In genomic region chrX:10534611-10535010, GRCh38 we compare ENCODE assay signal across 20 cellular contexts.
DNase-seq lines count a peak whose midpoint lies in the region; ATAC-seq, FAIRE-seq and TF ChIP-seq lines count a peak whose summit lies in the region.
"Had no signal": no experiment of that assay in that cellular context is flagged by ENCODE, and none has a peak within 500 bp of the region (broad histone marks: within the 10 kb centered on the region; RNA-seq: fewer than 3 reads in every experiment).

No MANE protein-coding gene starts in this region.

- FAIRE-seq in HepG2 (lab: Jason Lieb, UNC): no peak

- no peak for TF ChIP-seq CTCF in HepG2 (CRISPR knock-in tag; IDR thresholded peaks at IDR 0.05)
- TF ChIP-seq CTCF in right lobe of liver (IDR thresholded peaks at IDR 0.05): no peak
- TF ChIP-seq CTCF in fibroblast of pulmonary artery (IDR thresholded peaks at IDR 0.05; ENCODE audit: low read length, missing control alignments): no peak
- TF ChIP-seq CTCF in gastroesophageal sphincter (IDR thresholded peaks at IDR 0.05): no peak

- no peak overlapping the region for H3K27ac ChIP-seq in HepG2 (ENCODE audit: extremely low read length, insufficient read depth, low read length)
- no peak overlapping the region for H3K27ac ChIP-seq in right lobe of liver
- no peak overlapping the region for H3K27ac ChIP-seq in gastroesophageal sphincter
- H3K27ac ChIP-seq: BLaER1 treated with 17β-estradiol and CSF1 and Interleukin-3, amounts not matched to agents 10 nM and 100 nM; RWPE1; SJSA1 had no signal

- CTCF ChIA-PET in HepG2 (lab: Yijun Ruan, JAX; ENCODE audit: low intra/inter-chr PET ratio, low total read pairs): no interaction called here

- TF ChIP-seq POLR2A in HepG2 (IDR thresholded peaks at IDR 0.05; ENCODE audit: insufficient read depth in 1 of 2, low read depth in 2 of 2, low read length in 2 of 2): no peak
- TF ChIP-seq POLR2A in right lobe of liver (IDR thresholded peaks at IDR 0.05): no peak
- no peak for TF ChIP-seq POLR2A in gastroesophageal sphincter (IDR thresholded peaks at IDR 0.05)

- POLR2A ChIA-PET in HepG2 (lab: Yijun Ruan, JAX): no interaction called here

- H3K4me1 ChIP-seq in HepG2 (ENCODE audit: insufficient read depth, low read length) (peaks cover 30% of the 10 kb centered on the region), right lobe of liver (peaks cover 0 to 10% (median 0%) of the 10 kb centered on the region in 4 donors), skeletal muscle satellite cell (ENCODE audit: control insufficient read depth, insufficient read depth, low read length) (peaks cover 13% of the 10 kb centered on the region), gastroesophageal sphincter (no peaks in the 10 kb centered on the region)

- no peaks in the 10 kb centered on the region for H3K36me3 ChIP-seq in HepG2 (replicated peaks in 1 of 2; ENCODE audit: control insufficient read depth in 1 of 2, insufficient read depth in 2 of 2, low read length in 2 of 2)
- H3K36me3 ChIP-seq in right lobe of liver: no peaks in the 10 kb centered on the region
- H3K36me3 ChIP-seq in skeletal muscle satellite cell (ENCODE audit: insufficient read depth, low read length): no peaks in the 10 kb centered on the region
- no peaks in the 10 kb centered on the region for H3K36me3 ChIP-seq in gastroesophageal sphincter
- H3K36me3 ChIP-seq: BLaER1 treated with 17β-estradiol and CSF1 and Interleukin-3, amounts not matched to agents 10 nM and 100 nM; SJSA1 had no signal

- H3K4me3 ChIP-seq in HepG2 (replicated peaks in 1 of 3; ENCODE audit: insufficient read depth in 1 of 3, low read depth in 2 of 3, low read length in 3 of 3) (no peak overlapping the region), right lobe of liver (no peak overlapping the region), fibroblast of pulmonary artery (replicated peaks; ENCODE audit: low read depth, low read length) (no peak overlapping the region), skeletal muscle satellite cell (ENCODE audit: low read length) (no peak overlapping the region), gastroesophageal sphincter (no peak overlapping the region)
- H3K4me3 ChIP-seq: BLaER1 treated with 17β-estradiol and CSF1 and Interleukin-3, amounts not matched to agents 10 nM and 100 nM; SJSA1 had no signal

- no peaks in the 10 kb centered on the region for H4K20me1 ChIP-seq in HepG2 (ENCODE audit: insufficient read depth, low read length)
- H4K20me1 ChIP-seq: BLaER1 treated with 17β-estradiol and CSF1 and Interleukin-3, amounts not matched to agents 10 nM and 100 nM had no signal

- 37% methylated on average over 2 of the region's 2 CpGs for WGBS in HepG2 (ENCODE audit: low lambda C conversion rate)
- WGBS in right lobe of liver (ENCODE audit: insufficient coverage, low coverage, low lambda C conversion rate, missing lambda C conversion rate): 51% methylated on average over 2 of the region's 2 CpGs
- WGBS in gastroesophageal sphincter (ENCODE audit: low coverage in 1 of 2), 2 donors: 67 to 73% methylated on average over 1 to 2 of the region's 2 CpGs

- ATAC-seq in HepG2 (no peak), right lobe of liver (no peak), gastroesophageal sphincter (no peak)

- no peaks in the 10 kb centered on the region for H3K79me2 ChIP-seq in HepG2 (ENCODE audit: insufficient read depth, low read length)

- in situ Hi-C loops in HepG2 (cut with HindIII; ENCODE audit: extremely low pct_ligation_motif_present, low pct_unique_long_range_greater_than_20kb): no loop called here

- DNase-seq in HepG2 (ENCODE audit: low spot score) (peak; percentile 75), right lobe of liver (no peak), LHCN-M2 (ENCODE audit: low read depth) (peak; percentile 19), fibroblast of pulmonary artery (ENCODE audit: low read depth) (peak; percentile 30), NCI-H2081 (lab: John Stamatoyannopoulos, UW) (no peak)
- no peak for DNase-seq in stimulated activated CD4-positive, alpha-beta T cell treated with anti-CD3 and anti-CD28 coated beads, Interleukin-12 subunit alpha, Interleukin-12 subunit beta, amount 100 ng/mL, for 4 hours
- DNase-seq: 8988T; CD8-positive, alpha-beta memory T cell; DMS79 treated with DMSO at 0.1 percent for 48 hours; HFFc6; NCI-H1417; NCI-H1930; NCI-H2171; NCI-H446; OCI-M1 had no signal

- no TSS peak for BruUV-seq in HepG2 (replicated peaks; lab: Mats Ljungman, UMichigan)

- H3K9ac ChIP-seq in HepG2 (ENCODE audit: insufficient read depth, low read depth, low read length): no peak overlapping the region
- no peak overlapping the region for H3K9ac ChIP-seq in skeletal muscle satellite cell (ENCODE audit: low read depth, low read length)
- H3K9ac ChIP-seq: BLaER1 treated with 17β-estradiol and CSF1 and Interleukin-3, amounts not matched to agents 10 nM and 100 nM had no signal

- H3K27me3 ChIP-seq in HepG2 (ENCODE audit: control insufficient read depth in 1 of 2, insufficient read depth in 2 of 2, low read length in 2 of 2) (no peaks in the 10 kb centered on the region), right lobe of liver (no peaks in the 10 kb centered on the region), skeletal muscle satellite cell (ENCODE audit: control insufficient read depth, insufficient read depth, low read length) (no peaks in the 10 kb centered on the region), gastroesophageal sphincter (no peaks in the 10 kb centered on the region)
- H3K27me3 ChIP-seq: SJSA1 had no signal

- TF ChIP-seq RAD21 in HepG2 (CRISPR knock-in tag; IDR thresholded peaks at IDR 0.05): no peak

- H3K4me2 ChIP-seq in HepG2 (ENCODE audit: low read depth, low read length): no peak overlapping the region
- peak overlapping the region; percentile 26 for H3K4me2 ChIP-seq in skeletal muscle satellite cell (ENCODE audit: low read length)
- H3K4me2 ChIP-seq: BLaER1 treated with 17β-estradiol and CSF1 and Interleukin-3, amounts not matched to agents 10 nM and 100 nM had no signal

- TF ChIP-seq EP300 in HepG2 (IDR thresholded peaks at IDR 0.05; ENCODE audit: low read depth in 2 of 2, low read length in 2 of 2) (no peak), HepG2 (CRISPR knock-in tag; IDR thresholded peaks at IDR 0.05; ENCODE audit: borderline replicate concordance) (no peak), gastroesophageal sphincter (IDR thresholded peaks at IDR 0.05) (no peak)

- H3K9me3 ChIP-seq in HepG2 (ENCODE audit: low read length) (no peaks in the 10 kb centered on the region), right lobe of liver (no peaks in the 10 kb centered on the region), skeletal muscle satellite cell (replicated peaks; ENCODE audit: low read length) (no peaks in the 10 kb centered on the region), gastroesophageal sphincter (no peaks in the 10 kb centered on the region)
- H3K9me3 ChIP-seq: SJSA1 had no signal

- H2AFZ ChIP-seq in HepG2 (ENCODE audit: low read length): no peak overlapping the region

- intact Hi-C loops in HepG2 (cut with micrococcal nuclease; ENCODE audit: unreplicated experiment) (no loop called here), right lobe of liver (cut with DNase I) (no loop called here)

TF ChIP-seq in HepG2, 621 proteins besides CTCF, POLR2A, EP300 and RAD21 (continues in another document):
- TF ChIP-seq SETDB1 (CRISPR knock-in tag; IDR thresholded peaks at IDR 0.05; ENCODE audit: borderline replicate concordance) (no peak), SOX13 (IDR thresholded peaks at IDR 0.05) (no peak), SOX13 (CRISPR knock-in tag; conservative IDR thresholded peaks at IDR 0.05 in 1 of 2, IDR thresholded peaks at IDR 0.05 in 1 of 2) (0 out of 4 replicates have a peak, but pooled peaks of 1 of the 2 experiments have one; percentile 32), FOSL1 (CRISPR knock-in tag; IDR thresholded peaks at IDR 0.05; ENCODE audit: borderline replicate concordance) (no peak), GFI1 (CRISPR knock-in tag; IDR thresholded peaks at IDR 0.05; ENCODE audit: borderline replicate concordance) (no peak)

Comparison
In these comparisons a context has a peak if more than half of its experiments do, and no peak if none do; other contexts are left out.
1. DNase-seq: peak in HepG2 (single experiment), LHCN-M2 (single experiment) and fibroblast of pulmonary artery (single experiment); none in right lobe of liver (0 of 3), stimulated activated CD4-positive, alpha-beta T cell treated with anti-CD3 and anti-CD28 coated beads, Interleukin-12 subunit alpha, Interleukin-12 subunit beta, amount 100 ng/mL, for 4 hours (single experiment) and NCI-H2081 (0 of 2).